Comparison of ENCODE assay signal across 8 cellular contexts in genomic region chr14:67722293-67722692, GRCh38. TPM values are rescaled to one million over a fixed set of nuclear protein-coding genes. Genes with fewer than 3 reads are reported as not detected.
A peak's percentile ranks its signal among the peaks of the same experiment; 100 is the strongest.
DNase-seq lines count a peak whose midpoint lies in the region; ATAC-seq and TF ChIP-seq lines count a peak whose summit lies in the region.

No MANE protein-coding gene starts in this region.

- DNase-seq in GM23338 (ENCODE audit: low spot score) (peak; percentile 74), SK-N-DZ (ENCODE audit: low spot score) (peak; percentile 49), cardiac muscle cell (ENCODE audit: low read depth in 1 of 2, low spot score in 1 of 2) (peak; percentile 53 to 75), psoas muscle (peak; percentile 55 to 79), NAMALWA (ENCODE audit: low spot score) (no peak), AG08395 (ENCODE audit: low spot score) (no peak)
- DNase-seq in activated CD4-positive, alpha-beta T cell treated with anti-CD3 and anti-CD28 coated beads, Interleukin-2, amount 50 U/mL, for 4 hours = no peak

- H3K9me3 ChIP-seq in cardiac muscle cell (ENCODE audit: low read depth) = no peaks in the 10 kb centered on the region
- no peaks in the 10 kb centered on the region for H3K9me3 ChIP-seq in psoas muscle

- H3K36me3 ChIP-seq in GM23338 (ENCODE audit: insufficient read depth) = no peaks in the 10 kb centered on the region
- H3K36me3 ChIP-seq in cardiac muscle cell = no peaks in the 10 kb centered on the region
- H3K36me3 ChIP-seq in psoas muscle (ENCODE audit: insufficient read depth in 1 of 2, low read depth in 1 of 2) = no peaks in the 10 kb centered on the region

- TF ChIP-seq CTCF in GM23338 (conservative IDR thresholded peaks at IDR 0.05; ENCODE audit: low read depth in 2 of 2) (no peak), cardiac muscle cell (IDR thresholded peaks at IDR 0.05; ENCODE audit: low read depth, low read length) (no peak), psoas muscle (IDR thresholded peaks at IDR 0.05) (no peak)

- H4K20me1 ChIP-seq in GM23338 (replicated peaks; ENCODE audit: insufficient read depth) = no peaks in the 10 kb centered on the region

- H3K36me3 Mint-ChIP-seq in GM23338 (ENCODE audit: low read depth) = no peaks in the 10 kb centered on the region

- no peaks in the 10 kb centered on the region for H3F3A ChIP-seq in GM23338 (replicated peaks; ENCODE audit: low read depth)

- peaks cover 5% of the 10 kb centered on the region for H3K27me3 Mint-ChIP-seq in GM23338 (ENCODE audit: insufficient read depth, low read depth, poor library complexity)

- peak overlapping the region; percentile 35; the same call in 2 of the 3 replicates for H3K4me3 Mint-ChIP-seq in GM23338

- intact Hi-C loops in psoas muscle (cut with DNase I) = no loop called here

- H3K4me1 ChIP-seq in GM23338 (ENCODE audit: insufficient read depth) = no peaks in the 10 kb centered on the region
- H3K4me1 ChIP-seq in cardiac muscle cell (ENCODE audit: low read depth) = no peaks in the 10 kb centered on the region
- H3K4me1 ChIP-seq in psoas muscle = peaks cover 3% of the 10 kb centered on the region

- H3K9me3 Mint-ChIP-seq in GM23338 = no peaks in the 10 kb centered on the region; the same call in 2 of the 3 replicates

- H3K4me3 ChIP-seq in GM23338 = peak overlapping the region; percentile 19; the same call in 1 of the 2 replicates
- H3K4me3 ChIP-seq in cardiac muscle cell = no peak overlapping the region
- no peak overlapping the region for H3K4me3 ChIP-seq in psoas muscle

- ATAC-seq in GM23338 (peak; percentile 99), psoas muscle (peak; percentile 83 to 89 (median 86)), HG03175 (IDR thresholded peaks at IDR 0.05; ENCODE audit: unreplicated experiment) (no peak)

- H3K9me2 ChIP-seq in GM23338 (ENCODE audit: insufficient read depth) = no peaks in the 10 kb centered on the region; the same call in 1 of the 2 replicates

- H3K27ac ChIP-seq in GM23338 (ENCODE audit: low read depth) (no peak overlapping the region), cardiac muscle cell (no peak overlapping the region), psoas muscle (no peak overlapping the region)

- no peaks in the 10 kb centered on the region for H3K79me2 ChIP-seq in GM23338 (replicated peaks; ENCODE audit: insufficient read depth)

- peaks cover 6% of the 10 kb centered on the region; the same call in 2 of the 3 replicates for H3K4me1 Mint-ChIP-seq in GM23338

- H3K27ac Mint-ChIP-seq in GM23338 = no peak overlapping the region

- 0 to 12% (median 5%) methylated on average over 3 of the region's 3 CpGs for WGBS in psoas muscle, 3 donors

- H2AFZ ChIP-seq in GM23338 = peak overlapping the region; percentile 76

- peak overlapping the region; percentile 56 for H3K4me2 ChIP-seq in GM23338

- H3K27me3 ChIP-seq in GM23338 (ENCODE audit: insufficient read depth) = no peaks in the 10 kb centered on the region
- peaks cover 10% of the 10 kb centered on the region for H3K27me3 ChIP-seq in cardiac muscle cell
- no peaks in the 10 kb centered on the region for H3K27me3 ChIP-seq in psoas muscle (ENCODE audit: insufficient read depth in 3 of 3, low read length in 2 of 3)

TF ChIP-seq in GM23338, 12 proteins besides CTCF, POLR2A, EP300 and RAD21:
- TF ChIP-seq STAT1 (IDR thresholded peaks at IDR 0.05; ENCODE audit: unreplicated experiment) = no peak
- TF ChIP-seq CREB1 (CRISPR knock-in tag; IDR thresholded peaks at IDR 0.05; ENCODE audit: low read depth) = 0 out of 2 replicates have a peak, but pooled peaks have one; percentile 34
- TF ChIP-seq ETS1 (IDR thresholded peaks at IDR 0.05) = 0 out of 2 replicates have a peak, but pooled peaks have one; percentile 38

RNA-seq across cellular contexts. Expression of gene RDH12, which starts 20.6 kb away (rescaled TPM):
- total RNA-seq in GM23338 (2014; rRNA removed; shearing (Covaris generic)) = 0.28 and 0.54 TPM in 2 replicates
- polyA plus RNA-seq in GM23338 (2016; fragmentation: Nextera tagmentation; extraction: Ambion mirVana) (1.6 and 1.7 TPM in 2 replicates), cardiac muscle cell (1.7 TPM in 1 of 2 replicates, not detected in the other), psoas muscle (under 1 TPM in 1 of 3 donors, not detected in 2; 0.03 TPM)
- 0.05 TPM in 1 of 2 replicates, not detected in the other for polyA plus RNA-seq in SK-N-DZ (2014; cell fraction: cytosol; rRNA removed)
- polyA plus RNA-seq in SK-N-DZ (2014; cell fraction: nucleus; rRNA removed) = not detected in 2 replicates
- total RNA-seq in cardiac muscle cell (0.48 TPM in 1 of 2 replicates, not detected in the other), psoas muscle (not detected)

RNA-seq across cellular contexts. Expression of gene RDH11, which starts 26.7 kb away (rescaled TPM):
- total RNA-seq in GM23338 (2014; rRNA removed; shearing (Covaris generic)) = 139 and 142 TPM in 2 replicates
- polyA plus RNA-seq in GM23338 (2016; fragmentation: Nextera tagmentation; extraction: Ambion mirVana) (83.5 and 95.2 TPM in 2 replicates), cardiac muscle cell (70.5 and 92.2 TPM in 2 replicates), psoas muscle (10 to 100 TPM in 1 of 3 donors, 1 to 10 TPM in 2; 7.7 to 15.6 (median 9.4) TPM)
- polyA plus RNA-seq in SK-N-DZ (2014; cell fraction: cytosol; rRNA removed) = 71.0 and 81.4 TPM in 2 replicates
- 58.3 and 61.0 TPM in 2 replicates for polyA plus RNA-seq in SK-N-DZ (2014; cell fraction: nucleus; rRNA removed)
- total RNA-seq in cardiac muscle cell (41.7 and 61.2 TPM in 2 replicates), psoas muscle (10 to 100 TPM in 1 of 4 donors, 1 to 10 TPM in 3; 5.4 to 11.1 (median 7.9) TPM)

RNA-seq across cellular contexts. Expression of gene VTI1B, which starts 47.9 kb away (rescaled TPM):
- total RNA-seq in GM23338 (2014; rRNA removed; shearing (Covaris generic)) = 44.5 and 44.7 TPM in 2 replicates
- polyA plus RNA-seq in GM23338 (2016; fragmentation: Nextera tagmentation; extraction: Ambion mirVana) = 90.2 and 96.1 TPM in 2 replicates
- 33.7 and 37.7 TPM in 2 replicates for polyA plus RNA-seq in SK-N-DZ (2014; cell fraction: cytosol; rRNA removed)
- 23.7 and 26.7 TPM in 2 replicates for polyA plus RNA-seq in SK-N-DZ (2014; cell fraction: nucleus; rRNA removed)
- total RNA-seq in cardiac muscle cell = 64.6 and 77.8 TPM in 2 replicates
- polyA plus RNA-seq in cardiac muscle cell = 124 and 136 TPM in 2 replicates
- total RNA-seq in psoas muscle = 100 to 1,000 TPM in 1 of 4 donors, 10 to 100 TPM in 3; 86.9 to 110 (median 91.5) TPM
- polyA plus RNA-seq in psoas muscle = 10 to 100 TPM; 61.3 to 96.5 (median 72.1) TPM

Comparison
In these comparisons a context has a peak if more than half of its experiments do, and no peak if none do; other contexts are left out.
1. DNase-seq: peak in GM23338 (single experiment), SK-N-DZ (single experiment), cardiac muscle cell (2 of 2) and psoas muscle (2 of 2); none in NAMALWA (single experiment), AG08395 (single experiment) and activated CD4-positive, alpha-beta T cell treated with anti-CD3 and anti-CD28 coated beads, Interleukin-2, amount 50 U/mL, for 4 hours (0 of 2).